1 cellular context compared by ENCODE assay signal in the genomic region with DNA sequence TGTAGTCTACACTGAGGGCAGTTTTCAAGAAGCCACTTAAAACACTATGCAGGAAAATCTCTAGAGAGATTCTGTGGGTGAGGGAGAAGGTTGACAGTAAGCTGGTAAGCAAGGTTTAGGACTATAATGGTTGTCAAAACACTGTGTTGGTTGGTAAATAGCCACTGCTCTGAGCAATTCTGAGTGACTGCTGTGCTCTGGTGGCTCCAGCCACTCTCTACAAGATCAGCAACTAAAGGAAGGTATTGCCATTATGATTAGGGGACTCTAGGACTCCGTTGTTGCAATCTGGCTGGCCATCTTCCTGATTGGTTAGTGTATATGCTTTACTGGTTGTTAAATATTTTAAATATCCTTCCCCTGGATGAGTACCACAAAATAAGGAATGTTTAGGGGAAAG.
TF ChIP-seq lines count a peak whose summit lies in the region.

No MANE protein-coding gene starts in this region.

TF ChIP-seq in GM23338, 12 proteins besides CTCF, POLR2A, EP300 and RAD21 (continued from another document):
- TF ChIP-seq, protein P1, sequence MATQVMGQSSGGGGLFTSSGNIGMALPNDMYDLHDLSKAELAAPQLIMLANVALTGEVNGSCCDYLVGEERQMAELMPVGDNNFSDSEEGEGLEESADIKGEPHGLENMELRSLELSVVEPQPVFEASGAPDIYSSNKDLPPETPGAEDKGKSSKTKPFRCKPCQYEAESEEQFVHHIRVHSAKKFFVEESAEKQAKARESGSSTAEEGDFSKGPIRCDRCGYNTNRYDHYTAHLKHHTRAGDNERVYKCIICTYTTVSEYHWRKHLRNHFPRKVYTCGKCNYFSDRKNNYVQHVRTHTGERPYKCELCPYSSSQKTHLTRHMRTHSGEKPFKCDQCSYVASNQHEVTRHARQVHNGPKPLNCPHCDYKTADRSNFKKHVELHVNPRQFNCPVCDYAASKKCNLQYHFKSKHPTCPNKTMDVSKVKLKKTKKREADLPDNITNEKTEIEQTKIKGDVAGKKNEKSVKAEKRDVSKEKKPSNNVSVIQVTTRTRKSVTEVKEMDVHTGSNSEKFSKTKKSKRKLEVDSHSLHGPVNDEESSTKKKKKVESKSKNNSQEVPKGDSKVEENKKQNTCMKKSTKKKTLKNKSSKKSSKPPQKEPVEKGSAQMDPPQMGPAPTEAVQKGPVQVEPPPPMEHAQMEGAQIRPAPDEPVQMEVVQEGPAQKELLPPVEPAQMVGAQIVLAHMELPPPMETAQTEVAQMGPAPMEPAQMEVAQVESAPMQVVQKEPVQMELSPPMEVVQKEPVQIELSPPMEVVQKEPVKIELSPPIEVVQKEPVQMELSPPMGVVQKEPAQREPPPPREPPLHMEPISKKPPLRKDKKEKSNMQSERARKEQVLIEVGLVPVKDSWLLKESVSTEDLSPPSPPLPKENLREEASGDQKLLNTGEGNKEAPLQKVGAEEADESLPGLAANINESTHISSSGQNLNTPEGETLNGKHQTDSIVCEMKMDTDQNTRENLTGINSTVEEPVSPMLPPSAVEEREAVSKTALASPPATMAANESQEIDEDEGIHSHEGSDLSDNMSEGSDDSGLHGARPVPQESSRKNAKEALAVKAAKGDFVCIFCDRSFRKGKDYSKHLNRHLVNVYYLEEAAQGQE (IDR thresholded peaks at IDR 0.05; ENCODE audit: unreplicated experiment): no peak
- TF ChIP-seq JUNB (IDR thresholded peaks at IDR 0.05; ENCODE audit: unreplicated experiment) (no peak), EZH2 (IDR thresholded peaks at IDR 0.05; ENCODE audit: low read depth, unreplicated experiment) (no peak), NANOG (IDR thresholded peaks at IDR 0.05; ENCODE audit: borderline replicate concordance) (no peak), EZH2phosphoT487 (IDR thresholded peaks at IDR 0.05; ENCODE audit: unreplicated experiment) (no peak)
- TF ChIP-seq, protein P2, sequence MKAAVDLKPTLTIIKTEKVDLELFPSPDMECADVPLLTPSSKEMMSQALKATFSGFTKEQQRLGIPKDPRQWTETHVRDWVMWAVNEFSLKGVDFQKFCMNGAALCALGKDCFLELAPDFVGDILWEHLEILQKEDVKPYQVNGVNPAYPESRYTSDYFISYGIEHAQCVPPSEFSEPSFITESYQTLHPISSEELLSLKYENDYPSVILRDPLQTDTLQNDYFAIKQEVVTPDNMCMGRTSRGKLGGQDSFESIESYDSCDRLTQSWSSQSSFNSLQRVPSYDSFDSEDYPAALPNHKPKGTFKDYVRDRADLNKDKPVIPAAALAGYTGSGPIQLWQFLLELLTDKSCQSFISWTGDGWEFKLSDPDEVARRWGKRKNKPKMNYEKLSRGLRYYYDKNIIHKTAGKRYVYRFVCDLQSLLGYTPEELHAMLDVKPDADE (IDR thresholded peaks at IDR 0.05): no peak
